In genomic region chr16:62036101-62036806, GRCh38 we compare ENCODE assay signal across 11 cellular contexts. TPM values are rescaled to one million over a fixed set of nuclear protein-coding genes. Genes with fewer than 3 reads are reported as not detected.
DNase-seq lines count a peak whose midpoint lies in the region; ATAC-seq and TF ChIP-seq lines count a peak whose summit lies in the region.
"Had no signal": no experiment of that assay in that cellular context is flagged by ENCODE, and none has a peak within 500 bp of the region (broad histone marks: within the 10 kb centered on the region; RNA-seq: fewer than 3 reads in every experiment).

Gene CDH8, minus strand, starts transcription at chr16:62036438. Its CDS starts 15,035 bp downstream, at chr16:62021403.

- TF ChIP-seq POLR2A in breast epithelium (IDR thresholded peaks at IDR 0.05) = no peak

- H3K9me3 Mint-ChIP-seq in immature natural killer cell = peaks cover 3 to 64% (median 19%) of the 10 kb centered on the region in 6 donors

- peaks cover 0 to 9% (median 3%) of the 10 kb centered on the region in 3 donors for H3K27me3 Mint-ChIP-seq in immature natural killer cell (ENCODE audit: low read depth in 3 of 3)

- no peak within 1 kb of the TSS for H3K27ac ChIP-seq in breast epithelium
- H3K27ac ChIP-seq in lower lobe of right lung = no peak within 1 kb of the TSS
- H3K27ac ChIP-seq in temporal lobe (ENCODE audit: low read depth, low read length) = peak within 1 kb of the TSS; percentile 59

- H3K27ac Mint-ChIP-seq in immature natural killer cell = no peak within 1 kb of the TSS

- TF ChIP-seq CTCF in breast epithelium (IDR thresholded peaks at IDR 0.05) (no peak), lower lobe of right lung (IDR thresholded peaks at IDR 0.05) (no peak)

- H3K27me3 ChIP-seq in breast epithelium (peaks cover 0 to 48% of the 10 kb centered on the region in 2 donors), lower lobe of right lung (ENCODE audit: low read depth) (peaks cover 45% of the 10 kb centered on the region)

- intact Hi-C loops in breast epithelium (cut with DNase I; ENCODE audit: low total_unique reads) (no loop called here), lower lobe of right lung (cut with DNase I) (no loop called here)

- no peaks in the 10 kb centered on the region for H3K4me1 ChIP-seq in breast epithelium
- peaks cover 10% of the 10 kb centered on the region for H3K4me1 ChIP-seq in lower lobe of right lung

- no peaks in the 10 kb centered on the region for H3K9me3 ChIP-seq in breast epithelium
- H3K9me3 ChIP-seq in lower lobe of right lung = no peaks in the 10 kb centered on the region

- DNase-seq in DMS53 (lab: John Stamatoyannopoulos, UW) (peak; percentile 55), DMS53 treated with DMSO at 0.1 percent for 48 hours (lab: John Stamatoyannopoulos, UW; ENCODE audit: unreplicated experiment) (no peak), breast epithelium (ENCODE audit: low spot score in 2 of 2) (no peak), lower lobe of right lung (peak; percentile 46), AG08396 (ENCODE audit: low spot score) (no peak), immature natural killer cell (no peak)
- DNase-seq: 8988T had no signal

- ATAC-seq in lower lobe of right lung (peak; percentile 24 to 41), GM19324 (IDR thresholded peaks at IDR 0.05; ENCODE audit: low FRiP score, unreplicated experiment) (no peak)
- ATAC-seq: K562 had no signal

- H3K4me1 Mint-ChIP-seq in immature natural killer cell = no peaks in the 10 kb centered on the region

- H3K36me3 ChIP-seq in breast epithelium (no peaks in the 10 kb centered on the region), lower lobe of right lung (no peaks in the 10 kb centered on the region)

- H3K36me3 Mint-ChIP-seq in immature natural killer cell = peaks cover 0 to 6% (median 0%) of the 10 kb centered on the region in 3 donors

- no peak within 1 kb of the TSS for H3K4me3 Mint-ChIP-seq in immature natural killer cell

- peak within 1 kb of the TSS in 2 of 3 donors; percentile 30 to 50 for H3K4me3 ChIP-seq in breast epithelium
- H3K4me3 ChIP-seq in lower lobe of right lung = peak within 1 kb of the TSS; percentile 37
- H3K4me3 ChIP-seq: K562 had no signal

RNA-seq across cellular contexts. Expression of gene CDH8, which starts in this region (rescaled TPM):
- total RNA-seq in breast epithelium (under 1 TPM in 2 of 3 donors, not detected in 1; under 0.01 to 0.15 TPM), lower lobe of right lung (0.71 TPM), temporal lobe (41.6 TPM)
- polyA plus RNA-seq in immature natural killer cell = not detected
- total RNA-seq: fibroblast of villous mesenchyme had no signal

Comparison
In these comparisons a context has a peak if more than half of its experiments do, and no peak if none do; other contexts are left out.
1. RNA of gene CDH8 (total RNA-seq): 41.6 TPM in temporal lobe (single experiment); 0.71 TPM in lower lobe of right lung (single experiment) and under 0.01 to 0.15 TPM in breast epithelium; every median in the first group is over 10 times any median in the second.
2. Peak in DNase-seq, ATAC-seq and H3K4me3 ChIP-seq in lower lobe of right lung; RNA of the gene not detected or under 1 TPM.